In genomic region chr14:78143489-78144145, GRCh38 we compare ENCODE assay signal across 16 cellular contexts. TPM values are rescaled to one million over a fixed set of nuclear protein-coding genes. Genes with fewer than 3 reads are reported as not detected.
DNase-seq lines count a peak whose midpoint lies in the region; ATAC-seq and TF ChIP-seq lines count a peak whose summit lies in the region.
"Had no signal": no experiment of that assay in that cellular context is flagged by ENCODE, and none has a peak within 500 bp of the region (broad histone marks: within the 10 kb centered on the region; RNA-seq: fewer than 3 reads in every experiment).

No MANE protein-coding gene starts in this region.

- no peaks in the 10 kb centered on the region for H3K4me1 Mint-ChIP-seq in activated CD4-positive, alpha-beta T cell treated with anti-CD3 and anti-CD28 coated beads for 36 hours

- H3K4me3 ChIP-seq in astrocyte of the cerebellum (ENCODE audit: low read depth, low read length), result no peak overlapping the region
- H3K4me3 ChIP-seq: gastroesophageal sphincter had no signal

- in situ Hi-C loops in astrocyte of the cerebellum (cut with HindIII; ENCODE audit: low sequenced_read_pairs), result no loop called here

- CTCF ChIA-PET in activated CD4-positive, alpha-beta T cell treated with anti-CD3 and anti-CD28 coated beads for 36 hours (lab: Charles Lee), result interaction anchor here (0.8 kb wide), 1 partner anchor 513 kb away, joined by 3 read pairs; no protein-coding TSS in a partner anchor

- H3K36me3 Mint-ChIP-seq in activated CD4-positive, alpha-beta T cell treated with anti-CD3 and anti-CD28 coated beads for 36 hours (ENCODE audit: low read depth), result no peaks in the 10 kb centered on the region

- intact Hi-C loops in activated CD4-positive, alpha-beta T cell treated with anti-CD3 and anti-CD28 coated beads for 36 hours (cut with DNase I, micrococcal nuclease), result no loop called here

- POLR2A ChIA-PET in activated CD4-positive, alpha-beta T cell treated with anti-CD3 and anti-CD28 coated beads for 36 hours (lab: Charles Lee), result no interaction called here

- no peak overlapping the region for H3K4me3 Mint-ChIP-seq in activated CD4-positive, alpha-beta T cell treated with anti-CD3 and anti-CD28 coated beads for 36 hours

- peak; percentile 28 for DNase-seq in activated CD4-positive, alpha-beta T cell treated with anti-CD3 and anti-CD28 coated beads for 36 hours
- no peak for DNase-seq in activated CD4-positive, alpha-beta T cell treated with anti-CD3 and anti-CD28 coated beads, Interleukin-2, amount 50 U/mL, for 4 hours
- DNase-seq in NCI-H226 (peak; percentile 6), astrocyte of the cerebellum (ENCODE audit: low read depth) (peak; percentile 13), kidney tubule cell (ENCODE audit: low spot score) (peak; percentile 78), NCI-H1105 (lab: John Stamatoyannopoulos, UW) (no peak), hepatic stellate cell (ENCODE audit: low spot score) (no peak)
- DNase-seq: activated CD4-positive, alpha-beta T cell treated with anti-CD3 and anti-CD28 coated beads, Interleukin-2, amount 50 U/mL, for 48 hours; activated naive CD4-positive, alpha-beta T cell; NCI-H1092; nucleus accumbens; stimulated activated naive CD4-positive, alpha-beta T cell treated with Interleukin-2 at 50 U/mL for 16 hours; T-helper 2 cell had no signal

- TF ChIP-seq CTCF in astrocyte of the cerebellum (IDR thresholded peaks at IDR 0.05; ENCODE audit: low read depth, low read length, missing control alignments), result no peak

- peaks cover 10% of the 10 kb centered on the region for H3K27me3 Mint-ChIP-seq in activated CD4-positive, alpha-beta T cell treated with anti-CD3 and anti-CD28 coated beads for 36 hours

- peak; percentile 89 for ATAC-seq in activated CD4-positive, alpha-beta T cell treated with anti-CD3 and anti-CD28 coated beads for 36 hours
- ATAC-seq in HG03280 (IDR thresholded peaks at IDR 0.05; ENCODE audit: unreplicated experiment), result no peak
- ATAC-seq: gastroesophageal sphincter, Panc1 had no signal

- H3K9me3 Mint-ChIP-seq in activated CD4-positive, alpha-beta T cell treated with anti-CD3 and anti-CD28 coated beads for 36 hours (ENCODE audit: low read depth), result no peaks in the 10 kb centered on the region

- no peak overlapping the region for H3K27ac Mint-ChIP-seq in activated CD4-positive, alpha-beta T cell treated with anti-CD3 and anti-CD28 coated beads for 36 hours

RNA-seq across cellular contexts. Expression of gene NRXN3, which starts 26.6 kb away (rescaled TPM):
- not detected for total RNA-seq in activated CD4-positive, alpha-beta T cell treated with anti-CD3 and anti-CD28 coated beads for 36 hours

Comparison
In these comparisons a context has a peak if more than half of its experiments do, and no peak if none do; other contexts are left out.
1. DNase-seq: peak in activated CD4-positive, alpha-beta T cell treated with anti-CD3 and anti-CD28 coated beads for 36 hours (single experiment), NCI-H226 (single experiment), astrocyte of the cerebellum (single experiment) and kidney tubule cell (single experiment); none in activated CD4-positive, alpha-beta T cell treated with anti-CD3 and anti-CD28 coated beads, Interleukin-2, amount 50 U/mL, for 4 hours (0 of 2), NCI-H1105 (single experiment) and hepatic stellate cell (single experiment).